ENCODE assay signal across 7 cellular contexts in genomic region chr12:97960741-97961608, GRCh38.
A peak's percentile ranks its signal among the peaks of the same experiment; 100 is the strongest.
DNase-seq lines count a peak whose midpoint lies in the region; ATAC-seq, FAIRE-seq and TF ChIP-seq lines count a peak whose summit lies in the region.

No MANE protein-coding gene starts in this region.

- no peaks in the 10 kb centered on the region for H3K9me3 ChIP-seq in pancreas

- peak; percentile 75 for DNase-seq in DMS53 (lab: John Stamatoyannopoulos, UW)
- peak; percentile 31 for DNase-seq in NCI-H2107 treated with DMSO at 0.1 percent for 48 hours (lab: John Stamatoyannopoulos, UW; ENCODE audit: unreplicated experiment)
- peak; percentile 13 to 15 for DNase-seq in dermis microvascular lymphatic vessel endothelial cell (ENCODE audit: low read depth in 2 of 2)
- DNase-seq in pancreas, result peak in 2 of 6 donors; percentile 5 to 51
- no peak for DNase-seq in hepatic stellate cell (ENCODE audit: low spot score)

- FAIRE-seq in pancreas (lab: Jason Lieb, UNC), result no peak

- WGBS in pancreas, 2 donors, result 41 to 57% methylated on average over 5 of the region's 5 CpGs

- TF ChIP-seq CTCF in pancreas (IDR thresholded peaks at IDR 0.05), result peak; percentile 55 to 62 (median 56)

- H3K4me3 ChIP-seq in pancreas, result no peak overlapping the region

- ATAC-seq in GM18867 (IDR thresholded peaks at IDR 0.05; ENCODE audit: unreplicated experiment), result peak; percentile 98
- ATAC-seq in HG02973 (IDR thresholded peaks at IDR 0.05; ENCODE audit: unreplicated experiment), result peak; percentile 75
- peak; percentile 63 to 80 (median 68) for ATAC-seq in pancreas

- H3K36me3 ChIP-seq in pancreas, result no peaks in the 10 kb centered on the region

- H3K27me3 ChIP-seq in pancreas, result no peaks in the 10 kb centered on the region

- H3K27ac ChIP-seq in pancreas, result no peak overlapping the region

- no peaks in the 10 kb centered on the region for H3K4me1 ChIP-seq in pancreas

- intact Hi-C loops in pancreas (cut with DNase I), result no loop called here
